In genomic region chr1:151146416-151147131, GRCh38 we compare ENCODE assay signal across 8 cellular contexts. TPM values are rescaled to one million over a fixed set of nuclear protein-coding genes. Genes with fewer than 3 reads are reported as not detected.
DNase-seq lines count a peak whose midpoint lies in the region; ATAC-seq and TF ChIP-seq lines count a peak whose summit lies in the region.

Gene SEMA6C, minus strand, starts transcription at chr1:151146631. Its CDS starts 4,010 bp downstream, at chr1:151142621.

- ATAC-seq in GM19328 (IDR thresholded peaks at IDR 0.05; ENCODE audit: unreplicated experiment) = peak; percentile 98
- ATAC-seq in HG03460 (IDR thresholded peaks at IDR 0.05; ENCODE audit: unreplicated experiment) = peak; percentile 99
- ATAC-seq in left colon = peak; percentile 98

- intact Hi-C loops in left colon (cut with DNase I, micrococcal nuclease) = no loop called here

- no peaks in the 10 kb centered on the region for H3K36me3 ChIP-seq in BJ (ENCODE audit: control insufficient read depth, insufficient read depth, low read length)

- CTCF ChIA-PET in BJ (lab: Yijun Ruan, JAX) = interaction anchor here (0.6 to 0.9 kb wide), 2 partner anchors 15 to 32 kb away, joined by 3 read pairs; no protein-coding TSS in a partner anchor

- no peaks in the 10 kb centered on the region for H3K27me3 ChIP-seq in BJ (ENCODE audit: control insufficient read depth, insufficient read depth, low read length)

- POLR2A ChIA-PET in BJ (lab: Charles Lee) = no interaction called here

- DNase-seq in BJ (ENCODE audit: low read depth) (peak; percentile 59), NCI-H524 (lab: John Stamatoyannopoulos, UW) (peak; percentile 75 to 83), coronary artery (ENCODE audit: low spot score) (peak; percentile 96), left colon (peak; percentile 93 to 95)
- DNase-seq in activated CD4-positive, alpha-beta T cell treated with anti-CD3 and anti-CD28 coated beads for 48 hours = peak; percentile 90
- peak; percentile 59 to 85 (median 74) for DNase-seq in stimulated activated CD4-positive, alpha-beta T cell treated with anti-CD3 and anti-CD28 coated beads, Interleukin-1b, Interleukin-23, amount 100 ng/mL, for 24 hours (ENCODE audit: low read depth in 4 of 4, low spot score in 1 of 4)

- TF ChIP-seq CTCF in BJ (IDR thresholded peaks at IDR 0.05; ENCODE audit: insufficient read depth, low read depth, low read length) (no peak), coronary artery (IDR thresholded peaks at IDR 0.05) (no peak)

- H3K4me3 ChIP-seq in BJ (ENCODE audit: low read depth, low read length) (peak within 1 kb of the TSS; percentile 82), coronary artery (peak within 1 kb of the TSS; percentile 77)

- H3K27ac ChIP-seq in coronary artery = peak within 1 kb of the TSS; percentile 72 to 80

RNA-seq across cellular contexts. Expression of gene SEMA6C, which starts in this region (rescaled TPM):
- polyA plus RNA-seq in BJ (2011; rRNA removed) = 1.5 and 1.8 TPM in 2 replicates
- 1.2 and 2.7 TPM in 2 replicates for polyA minus RNA-seq in BJ (2011; rRNA and poly(A)+ RNA removed)
- total RNA-seq in left colon = 1 to 10 TPM; 2.7 to 2.8 TPM

Comparison
In these comparisons a context has a peak if more than half of its experiments do, and no peak if none do; other contexts are left out.
1. Peak in every context shown above with its lines: DNase-seq, ATAC-seq, H3K4me3 ChIP-seq and H3K27ac ChIP-seq.